ENCODE assay signal across 29 cellular contexts in genomic region chrX:52576946-52577345, GRCh38.
DNase-seq lines count a peak whose midpoint lies in the region; ATAC-seq and TF ChIP-seq lines count a peak whose summit lies in the region.
"Had no signal": no experiment of that assay in that cellular context is flagged by ENCODE, and none has a peak within 500 bp of the region (broad histone marks: within the 10 kb centered on the region; RNA-seq: fewer than 3 reads in every experiment).

No MANE protein-coding gene starts in this region.

- no peaks in the 10 kb centered on the region for H3K27me3 ChIP-seq in mammary epithelial cell (ENCODE audit: insufficient read depth, low read length)
- H3K27me3 ChIP-seq in suprapubic skin: no peaks in the 10 kb centered on the region
- no peaks in the 10 kb centered on the region for H3K27me3 ChIP-seq in right cardiac atrium (ENCODE audit: control insufficient read depth, insufficient read depth)
- H3K27me3 ChIP-seq: SJSA1 had no signal

- peak overlapping the region; percentile 4 for H2AFZ ChIP-seq in mammary epithelial cell (ENCODE audit: low read depth, low read length)

- no peak for ATAC-seq in right cardiac atrium
- ATAC-seq in left cardiac atrium: no peak
- no peak for ATAC-seq in sciatic nerve
- ATAC-seq: naive thymus-derived CD8-positive, alpha-beta T cell; Panc1 had no signal

- BruUV-seq in mammary epithelial cell (replicated peaks; lab: Mats Ljungman, UMichigan): no TSS peak

- H3K9me3 ChIP-seq in mammary epithelial cell (replicated peaks; ENCODE audit: insufficient read depth, low read length): no peaks in the 10 kb centered on the region
- H3K9me3 ChIP-seq in suprapubic skin: no peaks in the 10 kb centered on the region
- H3K9me3 ChIP-seq in right cardiac atrium (ENCODE audit: control insufficient read depth, low read length): no peaks in the 10 kb centered on the region
- H3K9me3 ChIP-seq: BLaER1, SJSA1, stomach, tibial nerve had no signal

- CTCF ChIA-PET in mammary epithelial cell (lab: Charles Lee; ENCODE audit: low non-redundant PET): no interaction called here

- H3K27ac ChIP-seq in mammary epithelial cell (ENCODE audit: insufficient read depth, low read depth, low read length) (no peak overlapping the region), suprapubic skin (peak overlapping the region; percentile 67), right cardiac atrium (ENCODE audit: low read length) (no peak overlapping the region)
- H3K27ac ChIP-seq: BLaER1, epithelial cell of prostate, HL-60, SJSA1, stomach, tibial nerve had no signal

- TF ChIP-seq EP300 in suprapubic skin (IDR thresholded peaks at IDR 0.05): no peak

- no peaks in the 10 kb centered on the region for H4K20me1 ChIP-seq in mammary epithelial cell (ENCODE audit: insufficient read depth, low read length)
- H4K20me1 ChIP-seq: BLaER1 had no signal

- H3K79me2 ChIP-seq in mammary epithelial cell (ENCODE audit: insufficient read depth, low read length): no peaks in the 10 kb centered on the region

- no peak overlapping the region for H3K4me3 ChIP-seq in mammary epithelial cell (replicated peaks in 1 of 3; ENCODE audit: insufficient read depth in 1 of 3, low read depth in 2 of 3, low read length in 3 of 3)
- no peak overlapping the region for H3K4me3 ChIP-seq in suprapubic skin
- no peak overlapping the region for H3K4me3 ChIP-seq in right cardiac atrium (ENCODE audit: low read length)
- H3K4me3 ChIP-seq: BLaER1, SJSA1, stomach, tibial nerve had no signal

- no peaks in the 10 kb centered on the region for H3K36me3 ChIP-seq in mammary epithelial cell (ENCODE audit: insufficient read depth, low read length)
- H3K36me3 ChIP-seq in suprapubic skin: no peaks in the 10 kb centered on the region
- H3K36me3 ChIP-seq: BLaER1, SJSA1, stomach, tibial nerve had no signal

- peaks cover 2% of the 10 kb centered on the region for H3K4me1 ChIP-seq in mammary epithelial cell (ENCODE audit: insufficient read depth, low read length)
- peaks cover 3% of the 10 kb centered on the region for H3K4me1 ChIP-seq in suprapubic skin
- no peaks in the 10 kb centered on the region for H3K4me1 ChIP-seq in right cardiac atrium (ENCODE audit: control insufficient read depth, insufficient read depth, low read length)
- H3K4me1 ChIP-seq: BLaER1, SJSA1, tibial nerve had no signal

- TF ChIP-seq POLR2A in suprapubic skin (IDR thresholded peaks at IDR 0.05): no peak

- dilution Hi-C loops in mammary epithelial cell (cut with HindIII; ENCODE audit: low sequenced_read_pairs): no loop called here

- TF ChIP-seq CTCF in mammary epithelial cell (conservative IDR thresholded peaks at IDR 0.05 in 1 of 2, IDR thresholded peaks at IDR 0.05 in 1 of 2; ENCODE audit: extremely low read depth in 1 of 2, insufficient read depth in 1 of 2, low read depth in 1 of 2, low read length in 2 of 2) (no peak), suprapubic skin (IDR thresholded peaks at IDR 0.05) (no peak)

- DNase-seq in HT-29 (ENCODE audit: low spot score) (peak; percentile 4), mammary epithelial cell (peak; percentile 46), iPS-NIHi11 (ENCODE audit: low spot score) (peak; percentile 14), suprapubic skin (ENCODE audit: low spot score in 2 of 2) (no peak), right cardiac atrium (no peak), left cardiac atrium (no peak), sciatic nerve (ENCODE audit: low spot score) (no peak)
- DNase-seq: activated CD4-positive, alpha-beta memory T cell treated with anti-CD3 and anti-CD28 coated beads for 36 hours; activated CD4-positive, CD25-positive, alpha-beta regulatory T cell treated with anti-CD3 and anti-CD28 coated beads, Interleukin-2, amount 50 U/mL, for 72 hours; activated effector memory CD4-positive, alpha-beta T cell treated with Interleukin-2 at 50 U/mL for 16 hours; activated naive CD8-positive, alpha-beta T cell treated with anti-CD3 and anti-CD28 coated beads, Interleukin-2, amount 10 ng/mL, durations not matched to agents 7 days and 5 days; foreskin fibroblast; HFFc6; Kasumi-1; mesenchymal stem cell; naive thymus-derived CD8-positive, alpha-beta T cell; NCI-H1048; NCI-H187; NCI-H2171 treated with DMSO at 0.1 percent for 48 hours; NCI-H526; NK-92 treated with Interleukin-12 subunit alpha and Interleukin-12 subunit beta, amount 100 ng/mL, for 24 hours; stimulated activated CD4-positive, alpha-beta T cell treated with anti-CD3 and anti-CD28 coated beads, Interleukin-2, amount 100 ng/mL, for 24 hours; stomach had no signal

- no peak overlapping the region for H3K9ac ChIP-seq in mammary epithelial cell (ENCODE audit: insufficient read depth, low read length)
- H3K9ac ChIP-seq: BLaER1 had no signal

- H3K4me2 ChIP-seq in mammary epithelial cell (ENCODE audit: insufficient read depth, low read depth, low read length): no peak overlapping the region
- H3K4me2 ChIP-seq: BLaER1 had no signal

- in situ Hi-C loops in mammary epithelial cell (cut with MboI; ENCODE audit: low sequenced_read_pairs in 2 of 2): loop anchor here in 1 of 2 donors (25.0 kb wide), 1 partner anchor 410 kb away; no protein-coding TSS in a partner anchor

- intact Hi-C loops in mammary epithelial cell (cut with micrococcal nuclease) (no loop called here), right cardiac atrium (cut with DNase I) (no loop called here), left cardiac atrium (cut with DNase I) (no loop called here), sciatic nerve (cut with DNase I) (no loop called here)

- 42% methylated on average over 4 of the region's 8 CpGs for WGBS in mammary epithelial cell (ENCODE audit: low coverage, missing lambda C conversion rate)
- 77% methylated on average over 8 of the region's 8 CpGs for WGBS in suprapubic skin
- WGBS in right cardiac atrium: 75% methylated on average over 8 of the region's 8 CpGs

Comparison
In these comparisons a context has a peak if more than half of its experiments do, and no peak if none do; other contexts are left out.
1. DNase-seq: peak in HT-29 (single experiment), mammary epithelial cell (single experiment) and iPS-NIHi11 (single experiment); none in suprapubic skin (0 of 2), right cardiac atrium (0 of 3), left cardiac atrium (single experiment) and sciatic nerve (single experiment).